In genomic region chr2:101777337-101777736, GRCh38 we compare ENCODE assay signal across 12 cellular contexts.
"Had no signal": no experiment of that assay in that cellular context is flagged by ENCODE, and none has a peak within 500 bp of the region (broad histone marks: within the 10 kb centered on the region; RNA-seq: fewer than 3 reads in every experiment).

No MANE protein-coding gene starts in this region.

- H3K9me3 Mint-ChIP-seq: activated CD8-positive, alpha-beta T cell treated with anti-CD3 and anti-CD28 coated beads for 36 hours; neural crest cell had no signal

- H3K27ac Mint-ChIP-seq: activated CD8-positive, alpha-beta T cell treated with anti-CD3 and anti-CD28 coated beads for 36 hours had no signal

- H3K27me3 Mint-ChIP-seq: activated CD8-positive, alpha-beta T cell treated with anti-CD3 and anti-CD28 coated beads for 36 hours had no signal

- ATAC-seq: activated CD8-positive, alpha-beta T cell treated with anti-CD3 and anti-CD28 coated beads for 36 hours; left lung had no signal

- H3K4me3 ChIP-seq: heart right ventricle, left lung, pancreas, skin epidermis, upper lobe of left lung had no signal

- H3K9me3 ChIP-seq: heart right ventricle, left lung, pancreas, upper lobe of left lung had no signal

- H3K27ac ChIP-seq: heart right ventricle, left lung, pancreas, skin epidermis, upper lobe of left lung had no signal

- DNase-seq: activated CD8-positive, alpha-beta memory T cell treated with anti-CD3 and anti-CD28 coated beads, Interleukin-2, amount 50 U/mL, for 48 hours; activated CD8-positive, alpha-beta T cell treated with anti-CD3 and anti-CD28 coated beads for 36 hours; activated naive CD4-positive, alpha-beta T cell treated with anti-CD3 and anti-CD28 coated beads, Interleukin-2, amount 50 U/mL, for 16 hours; anterior cingulate cortex; heart right ventricle; left lung; pancreas; retina; T-helper 9 cell; upper lobe of left lung had no signal

- H3K36me3 ChIP-seq: heart right ventricle, left lung, pancreas, upper lobe of left lung had no signal

- H3K4me3 Mint-ChIP-seq: activated CD8-positive, alpha-beta T cell treated with anti-CD3 and anti-CD28 coated beads for 36 hours had no signal

- H3K27me3 ChIP-seq: heart right ventricle, left lung, pancreas, upper lobe of left lung had no signal
